Comparison of ENCODE assay signal across 36 cellular contexts in the genomic region with DNA sequence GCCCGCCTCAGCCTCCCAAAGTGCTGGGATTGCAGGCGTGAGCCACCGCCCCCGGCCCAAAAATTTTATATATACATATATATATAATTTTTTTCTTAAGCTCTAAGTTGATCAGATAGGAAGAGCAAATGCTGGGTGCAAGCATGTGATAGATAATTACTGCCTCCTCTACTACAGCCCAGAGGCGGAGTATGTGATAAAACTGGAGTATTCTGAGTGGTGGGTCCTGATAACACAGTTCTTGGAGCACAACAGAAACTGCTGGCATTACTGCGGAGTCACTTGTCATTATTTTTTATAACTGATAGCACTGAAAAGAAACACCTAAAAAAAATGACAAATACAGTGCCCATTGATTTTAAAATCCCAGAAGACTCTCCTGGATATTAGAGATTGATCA.
"Had no signal": no experiment of that assay in that cellular context is flagged by ENCODE, and none has a peak within 500 bp of the region (broad histone marks: within the 10 kb centered on the region; RNA-seq: fewer than 3 reads in every experiment).

No MANE protein-coding gene starts in this region.

- DNase-seq: Karpas-422, Kasumi-1, MG63, MM.1S, MV-4-11, NCI-H1048, NCI-H1092, NCI-H1092 treated with DMSO at 0.1 percent for 48 hours, NCI-H1105, NCI-H1105 treated with DMSO at 0.1 percent for 48 hours, NCI-H1417, NCI-H1417 treated with DMSO at 0.1 percent for 48 hours, NCI-H1436, NCI-H1436 treated with DMSO at 0.1 percent for 48 hours, NCI-H146, NCI-H1694 treated with DMSO at 0.1 percent for 48 hours, NCI-H187, NCI-H187 treated with DMSO at 0.1 percent for 48 hours, NCI-H1930, NCI-H2029, NCI-H2029 treated with DMSO at 0.1 percent for 48 hours, NCI-H2081, NCI-H2081 treated with DMSO at 0.1 percent for 48 hours, NCI-H2107, NCI-H2171, NCI-H2171 treated with DMSO at 0.1 percent for 48 hours, NCI-H2227 treated with DMSO at 0.1 percent for 48 hours, NCI-H226, NCI-H345, NCI-H446, NCI-H446 treated with DMSO at 0.1 percent for 48 hours, NCI-H510A, NCI-H510A treated with DMSO at 0.1 percent for 48 hours, NCI-H524, NCI-H524 treated with DMSO at 0.1 percent for 48 hours, NCI-H526 had no signal

- H3K27me3 ChIP-seq: MG63 had no signal

- H3K4me3 ChIP-seq: MG63 had no signal

- H3K9me3 ChIP-seq: MG63 had no signal

- H3K36me3 ChIP-seq: MG63 had no signal
